Comparison of ENCODE assay signal across 1 cellular context in genomic region chr12:2732290-2732689, GRCh38.
TF ChIP-seq lines count a peak whose summit lies in the region.

No MANE protein-coding gene starts in this region.

TF ChIP-seq in GM23338, 12 proteins besides CTCF, POLR2A, EP300 and RAD21 (continued from another document):
- TF ChIP-seq REST (IDR thresholded peaks at IDR 0.05; ENCODE audit: unreplicated experiment) (no peak), STAT1 (IDR thresholded peaks at IDR 0.05; ENCODE audit: unreplicated experiment) (no peak), ZNF114 (CRISPR knock-in tag; IDR thresholded peaks at IDR 0.05) (no peak), EZH2phosphoT487 (IDR thresholded peaks at IDR 0.05; ENCODE audit: unreplicated experiment) (no peak), ETS1 (IDR thresholded peaks at IDR 0.05) (no peak), NANOG (IDR thresholded peaks at IDR 0.05; ENCODE audit: borderline replicate concordance) (no peak), ZNF331 (CRISPR knock-in tag; IDR thresholded peaks at IDR 0.05; ENCODE audit: low read depth) (no peak), JUNB (IDR thresholded peaks at IDR 0.05; ENCODE audit: unreplicated experiment) (no peak), CREB1 (CRISPR knock-in tag; IDR thresholded peaks at IDR 0.05; ENCODE audit: low read depth) (no peak)
